Comparison of ENCODE assay signal across 10 cellular contexts in the genomic region with DNA sequence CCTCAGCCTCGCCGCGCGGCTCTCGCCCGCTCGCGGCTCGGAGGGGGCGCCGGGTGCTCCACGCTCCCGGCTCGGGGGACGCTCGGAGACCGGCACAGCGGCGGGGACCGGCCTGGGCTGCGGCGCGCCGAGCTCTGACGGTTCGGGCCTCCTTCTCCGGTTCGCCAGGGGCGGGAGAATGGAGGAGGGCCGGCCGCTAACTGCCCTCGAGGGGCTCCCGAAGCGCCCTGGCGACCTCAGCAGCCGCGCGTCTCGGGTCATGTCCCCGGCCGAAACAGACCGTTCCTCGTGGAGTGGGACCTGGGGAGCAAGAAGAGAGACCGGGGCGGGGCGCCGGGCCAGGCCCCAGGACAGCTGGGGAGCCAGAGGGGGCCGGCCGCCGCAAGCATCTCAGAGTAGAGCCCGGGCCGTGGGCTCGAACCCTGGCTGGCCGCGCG. TPM values are rescaled to one million over a fixed set of nuclear protein-coding genes. Genes with fewer than 3 reads are reported as not detected.
DNase-seq lines count a peak whose midpoint lies in the region; ATAC-seq lines count a peak whose summit lies in the region.
"Had no signal": no experiment of that assay in that cellular context is flagged by ENCODE, and none has a peak within 500 bp of the region (broad histone marks: within the 10 kb centered on the region; RNA-seq: fewer than 3 reads in every experiment).

No MANE protein-coding gene starts in this region.

- no peaks in the 10 kb centered on the region for H3K9me3 Mint-ChIP-seq in stimulated activated naive CD8-positive, alpha-beta T cell treated with anti-CD3 and anti-CD28 coated beads, Interleukin-15, amount 100 ng/mL, for 72 hours
- no peaks in the 10 kb centered on the region for H3K9me3 Mint-ChIP-seq in central memory CD8-positive, alpha-beta T cell

- no peak overlapping the region for H3K27ac ChIP-seq in mesodermal cell (ENCODE audit: low read depth, low read length, severe bottlenecking)
- H3K27ac ChIP-seq: RWPE1 had no signal

- 1% methylated on average over 34 to 48 of the region's 56 CpGs for WGBS in mesodermal cell (ENCODE audit: insufficient coverage in 2 of 2), 2 experiments

- no peaks in the 10 kb centered on the region for H3K9me3 ChIP-seq in mesodermal cell (ENCODE audit: control insufficient read depth, low read length)

- H3K4me3 ChIP-seq in mesodermal cell (ENCODE audit: extremely low read depth, insufficient read depth, low read length, poor library complexity, severe bottlenecking) = peak overlapping the region; percentile 33

- H3K4me3 Mint-ChIP-seq in stimulated activated naive CD8-positive, alpha-beta T cell treated with anti-CD3 and anti-CD28 coated beads, Interleukin-15, amount 100 ng/mL, for 72 hours = peak overlapping the region in 1 of 2 donors; percentile 48
- peak overlapping the region; percentile 3 for H3K4me3 Mint-ChIP-seq in central memory CD8-positive, alpha-beta T cell

- H3K4me1 ChIP-seq in mesodermal cell (ENCODE audit: control insufficient read depth, insufficient read depth, low read length, poor library complexity, severe bottlenecking) = peaks cover 3% of the 10 kb centered on the region

- no peaks in the 10 kb centered on the region for H3K36me3 Mint-ChIP-seq in central memory CD8-positive, alpha-beta T cell (ENCODE audit: insufficient read depth)
- H3K36me3 Mint-ChIP-seq: CD4-positive, alpha-beta memory T cell had no signal

- DNase-seq in stimulated activated naive CD8-positive, alpha-beta T cell treated with anti-CD3 and anti-CD28 coated beads, Interleukin-15, amount 100 ng/mL, for 72 hours = no peak
- no peak for DNase-seq in stimulated activated naive CD8-positive, alpha-beta T cell treated with anti-CD3 and anti-CD28 coated beads, Interleukin-15, Interleukin-2, amounts not matched to agents 100 U/mL and 50 U/mL, for 24 hours
- no peak for DNase-seq in central memory CD8-positive, alpha-beta T cell (ENCODE audit: low spot score in 2 of 2)
- no peak for DNase-seq in T-helper 2 cell
- no peak for DNase-seq in effector CD4-positive, alpha-beta T cell

- H3K27me3 Mint-ChIP-seq in stimulated activated naive CD8-positive, alpha-beta T cell treated with anti-CD3 and anti-CD28 coated beads, Interleukin-15, amount 100 ng/mL, for 72 hours = peaks cover 90% of the 10 kb centered on the region
- H3K27me3 Mint-ChIP-seq in central memory CD8-positive, alpha-beta T cell = peaks cover 81% of the 10 kb centered on the region

- peak; percentile 22 for ATAC-seq in stimulated activated naive CD8-positive, alpha-beta T cell treated with anti-CD3 and anti-CD28 coated beads, Interleukin-15, amount 100 ng/mL, for 72 hours
- no peak for ATAC-seq in stimulated activated naive CD8-positive, alpha-beta T cell treated with anti-CD3 and anti-CD28 coated beads, Interleukin-15, Interleukin-2, amounts not matched to agents 100 U/mL and 50 U/mL, for 24 hours
- ATAC-seq in central memory CD8-positive, alpha-beta T cell (replicated peaks; ENCODE audit: extremely low read depth, poor library complexity, severe bottlenecking) = no peak
- no peak for ATAC-seq in HG03520 (IDR thresholded peaks at IDR 0.05; ENCODE audit: unreplicated experiment)
- ATAC-seq in GM21381 (IDR thresholded peaks at IDR 0.05; ENCODE audit: unreplicated experiment) = no peak

- no peaks in the 10 kb centered on the region for H3K36me3 ChIP-seq in mesodermal cell (ENCODE audit: control insufficient read depth, insufficient read depth, low read length)

- no peak overlapping the region for H3K27ac Mint-ChIP-seq in stimulated activated naive CD8-positive, alpha-beta T cell treated with anti-CD3 and anti-CD28 coated beads, Interleukin-15, amount 100 ng/mL, for 72 hours
- H3K27ac Mint-ChIP-seq in central memory CD8-positive, alpha-beta T cell (ENCODE audit: low read depth) = no peak overlapping the region
- H3K27ac Mint-ChIP-seq: CD4-positive, alpha-beta memory T cell had no signal

- peaks cover 28% of the 10 kb centered on the region for H3K4me1 Mint-ChIP-seq in stimulated activated naive CD8-positive, alpha-beta T cell treated with anti-CD3 and anti-CD28 coated beads, Interleukin-15, amount 100 ng/mL, for 72 hours
- peaks cover 12% of the 10 kb centered on the region for H3K4me1 Mint-ChIP-seq in central memory CD8-positive, alpha-beta T cell

RNA-seq across cellular contexts. Expression of a gene that starts 0.3 kb away (rescaled TPM):
- 1.2 TPM for polyA plus RNA-seq in mesodermal cell (2013, experiment 1 of 2)
- polyA plus RNA-seq in mesodermal cell (2013, experiment 2 of 2) = 0.71 TPM
- polyA plus RNA-seq: CD4-positive, alpha-beta memory T cell had no signal
